10 cellular contexts compared by ENCODE assay signal in the genomic region with DNA sequence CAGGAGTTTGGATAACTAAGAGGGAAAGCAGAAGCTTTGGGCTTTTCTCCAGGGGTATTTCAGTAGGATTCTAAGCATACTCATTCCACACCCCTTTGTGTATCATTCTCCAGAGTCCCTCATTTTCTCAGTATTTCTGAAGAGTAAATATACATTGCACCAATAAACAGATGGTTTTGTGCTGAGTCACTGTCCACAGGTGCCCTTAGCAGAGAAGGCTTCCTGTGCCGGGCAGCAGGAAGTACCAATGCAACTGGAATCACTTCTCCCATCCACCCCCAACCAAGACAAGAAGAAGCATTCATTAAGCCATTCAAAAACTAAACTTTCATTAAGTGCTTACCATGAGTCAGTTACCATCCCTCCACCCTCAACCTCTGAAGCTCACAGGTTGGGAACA. TPM values are rescaled to one million over a fixed set of nuclear protein-coding genes. Genes with fewer than 3 reads are reported as not detected.
DNase-seq lines count a peak whose midpoint lies in the region; ATAC-seq, FAIRE-seq and TF ChIP-seq lines count a peak whose summit lies in the region.
"Had no signal": no experiment of that assay in that cellular context is flagged by ENCODE, and none has a peak within 500 bp of the region (broad histone marks: within the 10 kb centered on the region; RNA-seq: fewer than 3 reads in every experiment).

No MANE protein-coding gene starts in this region.

- H3K27ac ChIP-seq in GM23338 (ENCODE audit: low read depth) (no peak overlapping the region), K562 (ENCODE audit: extremely low read depth, low read depth, low read length) (no peak overlapping the region)

- no peak overlapping the region for H3K9ac ChIP-seq in K562 (ENCODE audit: insufficient read depth in 1 of 2, low read depth in 2 of 2, low read length in 2 of 2)

- no peak for TF ChIP-seq EP300 in K562 (IDR thresholded peaks at IDR 0.05; ENCODE audit: low read length)

- intact Hi-C loops in K562 (cut with micrococcal nuclease) = no loop called here

- no peak for FAIRE-seq in K562 (lab: Jason Lieb, UNC)

- H3K79me2 ChIP-seq in GM23338 (replicated peaks; ENCODE audit: insufficient read depth) (peaks cover 9% of the 10 kb centered on the region), K562 (ENCODE audit: control insufficient read depth, insufficient read depth, low read length) (no peaks in the 10 kb centered on the region)

- no peaks in the 10 kb centered on the region for H3K9me3 ChIP-seq in K562 (replicated peaks; ENCODE audit: control insufficient read depth, insufficient read depth, low read depth, low read length)

- no peak for TF ChIP-seq RAD21 in K562 (CRISPR knock-in tag; conservative IDR thresholded peaks at IDR 0.05 in 1 of 2, IDR thresholded peaks at IDR 0.05 in 1 of 2)

- TF ChIP-seq CTCF in GM23338 (conservative IDR thresholded peaks at IDR 0.05; ENCODE audit: low read depth in 2 of 2) (no peak), K562 (IDR thresholded peaks at IDR 0.05 in 2 of 3, conservative IDR thresholded peaks at IDR 0.05 in 1 of 3; ENCODE audit: insufficient read depth in 2 of 3, low read depth in 1 of 3, low read length in 3 of 3) (no peak), progenitor cell of endocrine pancreas (IDR thresholded peaks at IDR 0.05; ENCODE audit: unreplicated experiment) (no peak)

- no peaks in the 10 kb centered on the region for H3F3A ChIP-seq in GM23338 (replicated peaks; ENCODE audit: low read depth)

- H3K4me1 ChIP-seq in GM23338 (ENCODE audit: insufficient read depth) = peaks cover 32% of the 10 kb centered on the region
- H3K4me1 ChIP-seq in K562 (replicated peaks in 1 of 2; ENCODE audit: control insufficient read depth in 2 of 2, insufficient read depth in 2 of 2, low read length in 2 of 2) = peaks cover 0 to 14% of the 10 kb centered on the region in 2 experiments; a peak in 2 of 5 replicates

- H4K20me1 ChIP-seq in GM23338 (replicated peaks; ENCODE audit: insufficient read depth) (no peaks in the 10 kb centered on the region), K562 (replicated peaks; ENCODE audit: control insufficient read depth, insufficient read depth, low read length) (no peaks in the 10 kb centered on the region)

- DNase-seq in GM23338 (ENCODE audit: low spot score) = no peak
- DNase-seq in NCI-H2029 (lab: John Stamatoyannopoulos, UW) = peak; percentile 67
- DNase-seq in K562 (ENCODE audit: extremely low read depth in 1 of 4, low spot score in 3 of 4) = no peak
- no peak for DNase-seq in progenitor cell of endocrine pancreas (ENCODE audit: low spot score, unreplicated experiment)

- H3K9me1 ChIP-seq in K562 (ENCODE audit: control insufficient read depth, insufficient read depth, low read length) = no peaks in the 10 kb centered on the region

- H3K4me3 ChIP-seq in GM23338 (no peak overlapping the region), K562 (no peak overlapping the region)
- H3K4me3 ChIP-seq: smooth muscle cell had no signal

- H3K27me3 ChIP-seq in GM23338 (ENCODE audit: insufficient read depth) (no peaks in the 10 kb centered on the region), K562 (ENCODE audit: control insufficient read depth in 2 of 2, insufficient read depth in 2 of 2, low read length in 2 of 2) (peaks cover 32 to 41% of the 10 kb centered on the region in 2 experiments)

- H3K9me3 Mint-ChIP-seq in GM23338 = no peaks in the 10 kb centered on the region; the same call in 2 of the 3 replicates
- H3K9me3 Mint-ChIP-seq in progenitor cell of endocrine pancreas (ENCODE audit: low read depth) = no peaks in the 10 kb centered on the region

- no peaks in the 10 kb centered on the region for H3K36me3 ChIP-seq in GM23338 (ENCODE audit: insufficient read depth)
- H3K36me3 ChIP-seq in K562 (ENCODE audit: control insufficient read depth, insufficient read depth, low read length) = no peaks in the 10 kb centered on the region

- H3K4me2 ChIP-seq in GM23338 (0 out of 2 replicates have a peak overlapping the region, but pooled peaks have one; percentile 13), K562 (ENCODE audit: insufficient read depth, low read length) (no peak overlapping the region)
- H3K4me2 ChIP-seq: smooth muscle cell had no signal

- WGBS in K562 (ENCODE audit: insufficient coverage, low coverage, missing lambda C conversion rate) = 0% methylated on average over 1 of the region's 1 CpG

- BruUV-seq in K562 (replicated peaks; lab: Mats Ljungman, UMichigan) = no TSS peak

- ATAC-seq in GM23338 (no peak), K562 (no peak), GM18909 (IDR thresholded peaks at IDR 0.05; ENCODE audit: poor library complexity, unreplicated experiment) (no peak), HG03442 (IDR thresholded peaks at IDR 0.05; ENCODE audit: unreplicated experiment) (no peak), HG02571 (IDR thresholded peaks at IDR 0.05; ENCODE audit: unreplicated experiment) (no peak)

- peaks cover 6% of the 10 kb centered on the region for H3K27me3 Mint-ChIP-seq in GM23338 (ENCODE audit: insufficient read depth, low read depth, poor library complexity)
- H3K27me3 Mint-ChIP-seq in progenitor cell of endocrine pancreas = no peaks in the 10 kb centered on the region

- POLR2A ChIA-PET in K562 (lab: Yijun Ruan, JAX) = interaction anchor here (1.1 to 1.2 kb wide), 2 partner anchors 12 to 19 kb away, joined by 3 to 5 read pairs; no protein-coding TSS in a partner anchor

- CTCF ChIA-PET in K562 (lab: Yijun Ruan, JAX; ENCODE audit: low intra/inter-chr PET ratio) = no interaction called here

- H2AFZ ChIP-seq in GM23338 (no peak overlapping the region; the same call in 1 of the 2 replicates), K562 (ENCODE audit: low read depth, low read length) (no peak overlapping the region)

- H3K4me3 Mint-ChIP-seq in GM23338 (no peak overlapping the region), progenitor cell of endocrine pancreas (ENCODE audit: low read depth) (no peak overlapping the region)

- no peaks in the 10 kb centered on the region for H3K9me2 ChIP-seq in GM23338 (ENCODE audit: insufficient read depth)

- H3K4me1 Mint-ChIP-seq in GM23338 (peaks cover 41% of the 10 kb centered on the region), progenitor cell of endocrine pancreas (ENCODE audit: low read depth) (peaks cover 23% of the 10 kb centered on the region)

- TF ChIP-seq POLR2A in K562 (conservative IDR thresholded peaks at IDR 0.05) = no peak

- in situ Hi-C loops in K562 (cut with MboI) = no loop called here

- H3K36me3 Mint-ChIP-seq in GM23338 (ENCODE audit: low read depth) (peaks cover 1% of the 10 kb centered on the region; the same call in 1 of the 3 replicates), progenitor cell of endocrine pancreas (ENCODE audit: insufficient read depth) (no peaks in the 10 kb centered on the region)
- H3K36me3 Mint-ChIP-seq: brain had no signal

- H3K27ac Mint-ChIP-seq in GM23338 (peak overlapping the region; percentile 82), progenitor cell of endocrine pancreas (peak overlapping the region; percentile 27)

TF ChIP-seq in GM23338, 12 proteins besides CTCF, POLR2A, EP300 and RAD21 (continues in another document):
- peak; percentile 25; the same call in 1 of the 2 replicates for TF ChIP-seq NANOG (IDR thresholded peaks at IDR 0.05; ENCODE audit: borderline replicate concordance)

RNA-seq across cellular contexts. Expression of a gene that starts 3.6 kb away (rescaled TPM):
- 22.1 and 29.2 TPM in 2 replicates for total RNA-seq in GM23338 (2014; rRNA removed; shearing (Covaris generic))
- polyA plus RNA-seq in GM23338 (2016; fragmentation: Nextera tagmentation; extraction: Ambion mirVana) (27.0 and 28.4 TPM in 2 replicates), K562 (2011; rRNA removed) (not detected in 2 replicates), K562 (2014; fragmentation: Illumina TruSeq; extraction: Trizol) (not detected in 2 replicates), K562 (2014; fragmentation: Nextera tagmentation; extraction: Ambion mirVana) (not detected), K562 (2014; rRNA removed) (not detected in 2 replicates)
- total RNA-seq in K562 (2011; cell fraction: chromatin; rRNA removed; ENCODE audit: low replicate concordance) = not detected in 2 replicates
- not detected in 2 replicates for total RNA-seq in K562 (2011; cell fraction: nucleolus; rRNA removed)
- not detected in 2 replicates for total RNA-seq in K562 (2011; cell fraction: nucleoplasm; rRNA removed)
- total RNA-seq in K562 (2014; rRNA removed) (0.04 TPM in 1 of 2 replicates, not detected in the other), K562 (2014; rRNA removed; fragmentation: Illumina TruSeq; extraction: Trizol) (not detected in 2 replicates), K562 (2015; rRNA removed; fragmentation: Illumina TruSeq; extraction: Trizol) (not detected in 2 replicates), K562 (2021) (0.04 and 0.13 TPM in 2 replicates), progenitor cell of endocrine pancreas (23.1 and 29.0 TPM in 2 replicates)
- polyA plus RNA-seq in K562 (2011; cell fraction: cytosol; rRNA removed) = not detected in 2 replicates
- not detected in 2 replicates for polyA plus RNA-seq in K562 (2011; cell fraction: nucleus; rRNA removed)
- 0.03 and 0.04 TPM in 2 replicates for polyA plus RNA-seq in K562 (2012)
- not detected in 2 replicates for polyA minus RNA-seq in K562 (2011; rRNA and poly(A)+ RNA removed)
- not detected in 2 replicates for polyA minus RNA-seq in K562 (2011; cell fraction: cytosol; rRNA and poly(A)+ RNA removed)
- not detected in 2 replicates for polyA minus RNA-seq in K562 (2011; cell fraction: nucleus; rRNA and poly(A)+ RNA removed)
- total RNA-seq: T-helper 2 cell treated with Interferon-gamma antibody and Interleukin-4, amounts not matched to agents 100 ng/mL and 5 ng/mL, for 36 hours had no signal

RNA-seq across cellular contexts. Expression of a gene that starts 54.5 kb away (rescaled TPM):
- total RNA-seq in GM23338 (2014; rRNA removed; shearing (Covaris generic)) = 0.27 and 0.56 TPM in 2 replicates
- polyA plus RNA-seq in GM23338 (2016; fragmentation: Nextera tagmentation; extraction: Ambion mirVana) (0.61 and 0.92 TPM in 2 replicates), K562 (2011; rRNA removed) (not detected in 2 replicates), K562 (2014; fragmentation: Illumina TruSeq; extraction: Trizol) (not detected in 2 replicates), K562 (2014; fragmentation: Nextera tagmentation; extraction: Ambion mirVana) (not detected), K562 (2014; rRNA removed) (not detected in 2 replicates)
- not detected in 2 replicates for total RNA-seq in K562 (2011; cell fraction: chromatin; rRNA removed; ENCODE audit: low replicate concordance)
- not detected in 2 replicates for total RNA-seq in K562 (2011; cell fraction: nucleolus; rRNA removed)
- total RNA-seq in K562 (2011; cell fraction: nucleoplasm; rRNA removed) = not detected in 2 replicates
- total RNA-seq in K562 (2014; rRNA removed) (not detected in 2 replicates), K562 (2014; rRNA removed; fragmentation: Illumina TruSeq; extraction: Trizol) (not detected in 2 replicates), K562 (2015; rRNA removed; fragmentation: Illumina TruSeq; extraction: Trizol) (not detected in 2 replicates), K562 (2021) (not detected in 2 replicates), progenitor cell of endocrine pancreas (0.11 and 0.14 TPM in 2 replicates)
- not detected in 2 replicates for polyA plus RNA-seq in K562 (2011; cell fraction: cytosol; rRNA removed)
- polyA plus RNA-seq in K562 (2011; cell fraction: nucleus; rRNA removed) = not detected in 2 replicates
- polyA plus RNA-seq in K562 (2012) = not detected in 2 replicates
- polyA minus RNA-seq in K562 (2011; rRNA and poly(A)+ RNA removed) = not detected in 2 replicates
- not detected in 2 replicates for polyA minus RNA-seq in K562 (2011; cell fraction: cytosol; rRNA and poly(A)+ RNA removed)
- polyA minus RNA-seq in K562 (2011; cell fraction: nucleus; rRNA and poly(A)+ RNA removed) = not detected in 2 replicates
- total RNA-seq: T-helper 2 cell treated with Interferon-gamma antibody and Interleukin-4, amounts not matched to agents 100 ng/mL and 5 ng/mL, for 36 hours had no signal

Comparison
In these comparisons a context has a peak if more than half of its experiments do, and no peak if none do; other contexts are left out.
1. RNA of a gene that starts 3.6 kb away (total RNA-seq): 22.1 to 29.2 TPM in GM23338 and 23.1 to 29.0 TPM in progenitor cell of endocrine pancreas; 0.04 to 0.13 TPM in K562; every median in the first group is over 10 times any median in the second.